In the genomic region with DNA sequence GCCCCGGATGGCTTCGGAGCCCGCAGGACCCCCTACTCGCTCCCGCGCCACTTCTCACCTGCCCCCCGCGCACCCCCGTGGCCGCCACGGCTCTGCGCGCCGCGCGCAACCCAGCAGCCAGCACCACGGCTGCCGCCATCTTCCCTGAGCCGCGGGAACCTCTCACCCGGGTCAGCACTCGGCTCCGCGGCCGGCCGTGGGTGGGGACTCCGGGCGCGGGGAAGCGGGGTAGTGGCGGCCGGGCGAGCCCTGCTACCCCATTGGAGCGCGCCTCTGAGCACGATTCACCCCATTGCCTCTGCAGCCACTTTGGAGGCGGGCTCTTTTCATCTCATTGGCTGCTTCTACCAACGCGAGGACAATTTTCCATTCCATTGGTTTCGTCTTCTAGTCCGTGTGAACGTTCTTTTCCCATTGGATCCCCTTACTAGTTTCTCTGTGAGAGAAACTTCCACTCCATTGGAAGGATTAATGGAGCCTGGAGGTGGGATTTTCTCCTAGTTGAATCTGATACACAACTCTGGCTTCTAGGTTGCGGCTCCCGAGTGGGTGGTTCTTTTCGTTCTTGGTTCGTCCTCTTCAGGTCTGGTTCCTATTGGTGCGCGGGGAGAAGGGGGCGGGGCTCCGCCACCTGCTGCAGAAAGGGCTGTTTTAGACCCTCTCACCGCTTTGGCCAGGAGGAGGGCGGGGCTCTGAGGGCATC, we compare ENCODE assay signal across 8 cellular contexts. TPM values are rescaled to one million over a fixed set of nuclear protein-coding genes. Genes with fewer than 3 reads are reported as not detected.
DNase-seq lines count a peak whose midpoint lies in the region; ATAC-seq lines count a peak whose summit lies in the region.

A gene (minus strand): TSS at position 202 of the 703 bp plus-strand sequence. CDS start 63 bp downstream, at position 139.

- peak within 1 kb of the TSS; percentile 93 for H3K27ac ChIP-seq in temporal lobe (ENCODE audit: low read depth, low read length)

- ATAC-seq in HG02610 (IDR thresholded peaks at IDR 0.05; ENCODE audit: unreplicated experiment): peak; percentile 71
- ATAC-seq in activated naive CD4-positive, alpha-beta T cell treated with anti-CD3 and anti-CD28 coated beads, Interleukin-2, amount 50 U/mL, for 72 hours: peak; percentile 85 to 87

- peak; percentile 100 for DNase-seq in NCI-H1092 treated with DMSO at 0.1 percent for 48 hours (lab: John Stamatoyannopoulos, UW)
- peak; percentile 99 for DNase-seq in SKM-1 (lab: John Stamatoyannopoulos, UW; ENCODE audit: unreplicated experiment)
- DNase-seq in activated naive CD4-positive, alpha-beta T cell treated with anti-CD3 and anti-CD28 coated beads, Interleukin-2, amount 50 U/mL, for 72 hours (ENCODE audit: low spot score in 2 of 2): peak; percentile 96
- DNase-seq in globus pallidus (ENCODE audit: low spot score): peak; percentile 98
- DNase-seq in occipital lobe (lab: John Stamatoyannopoulos, UW): peak; percentile 97

- peak within 1 kb of the TSS; percentile 89 for H3K4me3 ChIP-seq in GM08714 (ENCODE audit: low read length)

- peaks cover 7 to 19% of the 10 kb centered on the region in 2 donors for H3K36me3 Mint-ChIP-seq in activated naive CD4-positive, alpha-beta T cell treated with anti-CD3 and anti-CD28 coated beads, Interleukin-2, amount 50 U/mL, for 72 hours

- H3K27ac Mint-ChIP-seq in activated naive CD4-positive, alpha-beta T cell treated with anti-CD3 and anti-CD28 coated beads, Interleukin-2, amount 50 U/mL, for 72 hours: peak within 1 kb of the TSS; percentile 87 to 96

- H3K9me3 Mint-ChIP-seq in activated naive CD4-positive, alpha-beta T cell treated with anti-CD3 and anti-CD28 coated beads, Interleukin-2, amount 50 U/mL, for 72 hours: no peaks in the 10 kb centered on the region

RNA-seq across cellular contexts. Expression of the gene that starts here (rescaled TPM):
- total RNA-seq in activated naive CD4-positive, alpha-beta T cell treated with anti-CD3 and anti-CD28 coated beads, Interleukin-2, amount 50 U/mL, for 72 hours: 10 to 100 TPM; 27.2 to 51.8 TPM
- total RNA-seq in occipital lobe: 7.0 TPM
- 11.1 TPM for total RNA-seq in temporal lobe

Comparison
In these comparisons a context has a peak if more than half of its experiments do, and no peak if none do; other contexts are left out.
1. Peak in every context shown above with its lines: DNase-seq, ATAC-seq, H3K4me3 ChIP-seq and H3K27ac ChIP-seq.